In genomic region chr6:70955441-70956190, GRCh38 we compare ENCODE assay signal across 1 cellular context.
A peak's percentile ranks its signal among the peaks of the same experiment; 100 is the strongest.
TF ChIP-seq lines count a peak whose summit lies in the region.

No MANE protein-coding gene starts in this region.

TF ChIP-seq in K562, 482 proteins besides CTCF, POLR2A, EP300 and RAD21 (continued from another document):
- TF ChIP-seq MBD1 (CRISPR knock-in tag; IDR thresholded peaks at IDR 0.05): no peak
- no peak for TF ChIP-seq EP400 (IDR thresholded peaks at IDR 0.05)
- no peak for TF ChIP-seq RAD51 (IDR thresholded peaks at IDR 0.05; ENCODE audit: borderline replicate concordance, low read depth)
- TF ChIP-seq SNIP1 (IDR thresholded peaks at IDR 0.05; ENCODE audit: low read depth): no peak
- peak; percentile 89 for TF ChIP-seq L3MBTL2 (IDR thresholded peaks at IDR 0.05)
